In genomic region chr5:116799401-116799800, GRCh38 we compare ENCODE assay signal across 19 cellular contexts.
"Had no signal": no experiment of that assay in that cellular context is flagged by ENCODE, and none has a peak within 500 bp of the region (broad histone marks: within the 10 kb centered on the region; RNA-seq: fewer than 3 reads in every experiment).

No MANE protein-coding gene starts in this region.

- DNase-seq: esophagus squamous epithelium; foreskin fibroblast; immature natural killer cell; left ventricle myocardium superior; mucosa of descending colon; naive thymus-derived CD8-positive, alpha-beta T cell; posterior cingulate gyrus; sigmoid colon; stimulated activated CD4-positive, alpha-beta T cell treated with anti-CD3 and anti-CD28 coated beads, Interleukin-2, amount 100 ng/mL, for 24 hours; stimulated activated CD4-positive, alpha-beta T cell treated with anti-CD3 and anti-CD28 coated beads, Interleukin-4, amount 100 ng/mL, for 4 hours; stimulated activated naive B cell treated with anti-CD40 and anti-IgM and Interleukin-4, amounts not matched to agents 10 μg/mL and 1 μg/mL and 100 μg/mL, for 72 hours; stimulated activated naive CD8-positive, alpha-beta T cell treated with anti-CD3 and anti-CD28 coated beads, Interleukin-15, amount 100 ng/mL, for 72 hours; testis; upper lobe of right lung had no signal

- H3K9me3 ChIP-seq: esophagus squamous epithelium, mucosa of descending colon, neutrophil, sigmoid colon, testis, tibial nerve, upper lobe of right lung, vagina had no signal

- H3K4me1 ChIP-seq: esophagus squamous epithelium, sigmoid colon, testis, tibial nerve, upper lobe of right lung, vagina had no signal

- FAIRE-seq: keratinocyte had no signal

- H3K4me3 ChIP-seq: esophagus squamous epithelium, mucosa of descending colon, sigmoid colon, skin epidermis, testis, tibial nerve, upper lobe of right lung, vagina had no signal

- H3K27me3 ChIP-seq: esophagus squamous epithelium, neutrophil, sigmoid colon, testis, tibial nerve, upper lobe of right lung, vagina had no signal

- H3K36me3 ChIP-seq: esophagus squamous epithelium, neutrophil, sigmoid colon, tibial nerve, upper lobe of right lung, vagina had no signal

- ATAC-seq: left ventricle myocardium superior; mucosa of descending colon; naive thymus-derived CD8-positive, alpha-beta T cell; stimulated activated naive B cell treated with anti-CD40 and anti-IgM and Interleukin-4, amounts not matched to agents 10 μg/mL and 1 μg/mL and 100 μg/mL, for 72 hours; stimulated activated naive CD8-positive, alpha-beta T cell treated with anti-CD3 and anti-CD28 coated beads, Interleukin-15, amount 100 ng/mL, for 72 hours; upper lobe of right lung had no signal

- H3K27ac ChIP-seq: esophagus squamous epithelium, neutrophil, sigmoid colon, skin epidermis, testis, tibial nerve, upper lobe of right lung, vagina had no signal
